ENCODE assay signal across 27 cellular contexts in genomic region chr20:43868091-43868490, GRCh38.
"Had no signal": no experiment of that assay in that cellular context is flagged by ENCODE, and none has a peak within 500 bp of the region (broad histone marks: within the 10 kb centered on the region; RNA-seq: fewer than 3 reads in every experiment).

No MANE protein-coding gene starts in this region.

- H3K27me3 ChIP-seq: stomach, suprapubic skin, testis, thyroid gland, tibial artery, tibial nerve, transverse colon, upper lobe of left lung, upper lobe of right lung, uterus, vagina had no signal

- H3K4me1 ChIP-seq: thyroid gland, tibial artery, tibial nerve, transverse colon, upper lobe of right lung, uterus, vagina had no signal

- ATAC-seq: stimulated activated effector memory CD8-positive, alpha-beta T cell treated with anti-CD3 and anti-CD28 coated beads, Interleukin-12 subunit alpha, Interleukin-12 subunit beta, amount 100 ng/mL, for 72 hours; stimulated activated memory B cell treated with anti-CD40 and anti-IgM and Interleukin-4, amounts not matched to agents 10 μg/mL and 1 μg/mL and 100 μg/mL, for 72 hours; stimulated activated naive B cell treated with anti-CD40 and anti-IgM and Interleukin-4, amounts not matched to agents 10 μg/mL and 1 μg/mL and 100 μg/mL, for 72 hours; stimulated activated naive CD8-positive, alpha-beta T cell treated with anti-CD3 and anti-CD28 coated beads, Interleukin-15, amount 100 ng/mL, for 72 hours; stimulated activated naive CD8-positive, alpha-beta T cell treated with anti-CD3 and anti-CD28 coated beads, Interleukin-15, Interleukin-2, amounts not matched to agents 100 U/mL and 50 U/mL, for 24 hours; upper lobe of right lung had no signal

- DNase-seq: stimulated activated CD4-positive, alpha-beta T cell treated with anti-CD3 and anti-CD28 coated beads, Interleukin-2, amount 100 ng/mL, for 48 hours; stimulated activated CD4-positive, alpha-beta T cell treated with anti-CD3 and anti-CD28 coated beads, Interleukin-4, amount 100 ng/mL, for 1 hour; stimulated activated CD4-positive, alpha-beta T cell treated with anti-CD3 and anti-CD28 coated beads, Interleukin-4, amount 100 ng/mL, for 24 hours; stimulated activated CD4-positive, alpha-beta T cell treated with anti-CD3 and anti-CD28 coated beads, Interleukin-4, amount 100 ng/mL, for 4 hours; stimulated activated CD8-positive, alpha-beta memory T cell treated with anti-CD3 and anti-CD28 coated beads, Interleukin-4, amount 100 ng/mL, for 48 hours; stimulated activated naive B cell treated with anti-CD40 and anti-IgM and Interleukin-4, amounts not matched to agents 10 μg/mL and 1 μg/mL and 100 μg/mL, for 72 hours; stimulated activated naive CD4-positive, alpha-beta T cell; stimulated activated naive CD4-positive, alpha-beta T cell treated with Interleukin-2 at 50 U/mL for 16 hours; stimulated activated naive CD8-positive, alpha-beta T cell treated with anti-CD3 and anti-CD28 coated beads, Interleukin-15, amount 100 ng/mL, for 72 hours; stimulated activated naive CD8-positive, alpha-beta T cell treated with anti-CD3 and anti-CD28 coated beads, Interleukin-15, Interleukin-2, amounts not matched to agents 100 U/mL and 50 U/mL, for 24 hours; stomach; substantia nigra; testis; thyroid gland; tibial artery; transverse colon; trophoblast cell; upper lobe of left lung; upper lobe of right lung; uterus had no signal

- H3K36me3 ChIP-seq: stomach, suprapubic skin, thoracic aorta, thyroid gland, tibial artery, tibial nerve, transverse colon, upper lobe of left lung, upper lobe of right lung, uterus, vagina had no signal

- H3K27ac ChIP-seq: stomach, suprapubic skin, thyroid gland, tibial artery, tibial nerve, transverse colon, upper lobe of left lung, upper lobe of right lung, uterus, vagina had no signal

- H3K4me3 ChIP-seq: stomach, suprapubic skin, testis, thoracic aorta, thyroid gland, tibial artery, tibial nerve, transverse colon, upper lobe of left lung, upper lobe of right lung, uterus, vagina had no signal

- H3K9me3 ChIP-seq: stomach, suprapubic skin, testis, thoracic aorta, thyroid gland, tibial artery, transverse colon, upper lobe of left lung, upper lobe of right lung, uterus, vagina had no signal

- FAIRE-seq: urothelium cell line had no signal
